Comparison of ENCODE assay signal across 10 cellular contexts in genomic region chr6:137415834-137416190, GRCh38.
A peak's percentile ranks its signal among the peaks of the same experiment; 100 is the strongest.
DNase-seq lines count a peak whose midpoint lies in the region; ATAC-seq and TF ChIP-seq lines count a peak whose summit lies in the region.
"Had no signal": no experiment of that assay in that cellular context is flagged by ENCODE, and none has a peak within 500 bp of the region (broad histone marks: within the 10 kb centered on the region; RNA-seq: fewer than 3 reads in every experiment).

No MANE protein-coding gene starts in this region.

- H4K20me1 ChIP-seq in Loucy (ENCODE audit: insufficient read depth, low read length, poor library complexity, severe bottlenecking), result no peaks in the 10 kb centered on the region

- DNase-seq in CD4-positive, alpha-beta memory T cell, result no peak
- DNase-seq in coronary artery (ENCODE audit: low spot score) (no peak), H4 (ENCODE audit: low spot score) (no peak), NCI-H2107 (lab: John Stamatoyannopoulos, UW) (no peak), amniotic stem cell (lab: John Stamatoyannopoulos, UW) (no peak)
- DNase-seq: DMS79 had no signal

- POLR2A ChIA-PET in CD4-positive, alpha-beta memory T cell (lab: Charles Lee; ENCODE audit: partially characterized antibody), result interaction anchor here (0.6 to 5.9 kb wide), 18 partner anchors 9 to 1429 kb away, joined by 3 to 82 read pairs (median 4); no protein-coding TSS in a partner anchor

- no peaks in the 10 kb centered on the region for H3K36me3 ChIP-seq in CD4-positive, alpha-beta memory T cell (ENCODE audit: insufficient read depth, low read length)
- no peaks in the 10 kb centered on the region for H3K36me3 ChIP-seq in Loucy (ENCODE audit: insufficient read depth, low read length)
- no peaks in the 10 kb centered on the region for H3K36me3 ChIP-seq in parathyroid adenoma (ENCODE audit: control insufficient read depth, insufficient read depth, low read length)
- H3K36me3 ChIP-seq: cardiac muscle cell had no signal

- H3K27me3 Mint-ChIP-seq in CD4-positive, alpha-beta memory T cell, result no peaks in the 10 kb centered on the region

- intact Hi-C loops in CD4-positive, alpha-beta memory T cell (cut with micrococcal nuclease), result loop anchor here (1.0 kb wide), 8 partner anchors 27 to 322 kb away; no protein-coding TSS in a partner anchor

- ATAC-seq in GM21717 (IDR thresholded peaks at IDR 0.05; ENCODE audit: unreplicated experiment), result no peak

- CTCF ChIA-PET in CD4-positive, alpha-beta memory T cell (lab: Charles Lee; ENCODE audit: partially characterized antibody), result interaction anchor here (0.7 to 7.3 kb wide), 40 partner anchors 8 to 327 kb away, joined by 3 to 309 read pairs (median 6); no protein-coding TSS in a partner anchor

- H3K4me2 ChIP-seq in Loucy (ENCODE audit: low read depth, low read length, poor library complexity, severe bottlenecking) (no peak overlapping the region), parathyroid adenoma (ENCODE audit: low read length) (no peak overlapping the region)

- no peaks in the 10 kb centered on the region for H3K9me3 Mint-ChIP-seq in CD4-positive, alpha-beta memory T cell

- no peaks in the 10 kb centered on the region for H3F3A ChIP-seq in Loucy (ENCODE audit: low read depth)

- H2AFZ ChIP-seq in Loucy (ENCODE audit: low read length) (peak overlapping the region; percentile 74; the same call in 1 of the 2 replicates), parathyroid adenoma (peak overlapping the region; percentile 79)

- peak overlapping the region in 7 of 8 donors; percentile 86 to 93 (median 89) for H3K4me3 Mint-ChIP-seq in CD4-positive, alpha-beta memory T cell

- peaks cover 10% of the 10 kb centered on the region for H3K4me1 ChIP-seq in CD4-positive, alpha-beta memory T cell (ENCODE audit: insufficient read depth, low read length)
- H3K4me1 ChIP-seq in Loucy (ENCODE audit: insufficient read depth, low read length, poor library complexity, severe bottlenecking), result no peaks in the 10 kb centered on the region
- H3K4me1 ChIP-seq in parathyroid adenoma, result no peaks in the 10 kb centered on the region

- TF ChIP-seq CTCF in Loucy (conservative IDR thresholded peaks at IDR 0.05; ENCODE audit: low read length) (no peak), coronary artery (IDR thresholded peaks at IDR 0.05) (no peak), parathyroid adenoma (IDR thresholded peaks at IDR 0.05) (no peak)

- no peak overlapping the region for H3K9ac ChIP-seq in Loucy (ENCODE audit: low read depth, low read length, poor library complexity, severe bottlenecking)
- no peak overlapping the region for H3K9ac ChIP-seq in parathyroid adenoma

- peak overlapping the region in 1 of 2 donors; percentile 48 for H3K4me3 ChIP-seq in CD4-positive, alpha-beta memory T cell (ENCODE audit: low read length in 2 of 2)
- H3K4me3 ChIP-seq in Loucy (ENCODE audit: low read length, poor library complexity, severe bottlenecking), result peak overlapping the region; percentile 51
- peak overlapping the region; percentile 70 for H3K4me3 ChIP-seq in coronary artery
- no peak overlapping the region for H3K4me3 ChIP-seq in parathyroid adenoma (ENCODE audit: low read depth, low read length)
- H3K4me3 ChIP-seq: cardiac muscle cell had no signal

- H3K27ac ChIP-seq in CD4-positive, alpha-beta memory T cell (ENCODE audit: low read depth, low read length), result peak overlapping the region; percentile 60
- H3K27ac ChIP-seq in coronary artery (peak overlapping the region in 1 of 2 donors; percentile 54), parathyroid adenoma (no peak overlapping the region)
- H3K27ac ChIP-seq: cardiac muscle cell had no signal

- no peaks in the 10 kb centered on the region for H3K9me2 ChIP-seq in Loucy (replicated peaks; ENCODE audit: low read depth, low read length)

- H3K36me3 Mint-ChIP-seq in CD4-positive, alpha-beta memory T cell, result no peaks in the 10 kb centered on the region

- H3K27ac Mint-ChIP-seq in CD4-positive, alpha-beta memory T cell, result peak overlapping the region; percentile 79 to 97 (median 92)

- H3K79me2 ChIP-seq in Loucy (ENCODE audit: insufficient read depth, low read length) (no peaks in the 10 kb centered on the region), parathyroid adenoma (no peaks in the 10 kb centered on the region)

- H3K4me1 Mint-ChIP-seq in CD4-positive, alpha-beta memory T cell, result peaks cover 6 to 20% (median 14%) of the 10 kb centered on the region in 4 donors

- no peaks in the 10 kb centered on the region for H3K27me3 ChIP-seq in CD4-positive, alpha-beta memory T cell (ENCODE audit: insufficient read depth, low read length)
- H3K27me3 ChIP-seq in Loucy (ENCODE audit: insufficient read depth, low read length, poor library complexity, severe bottlenecking) (no peaks in the 10 kb centered on the region), parathyroid adenoma (ENCODE audit: control insufficient read depth, insufficient read depth, low read length) (no peaks in the 10 kb centered on the region)
- H3K27me3 ChIP-seq: cardiac muscle cell had no signal

- H3K9me3 ChIP-seq in CD4-positive, alpha-beta memory T cell (ENCODE audit: control insufficient read depth in 1 of 2, low read length in 2 of 2), result no peaks in the 10 kb centered on the region
- no peaks in the 10 kb centered on the region for H3K9me3 ChIP-seq in Loucy (ENCODE audit: insufficient read depth, low read depth, low read length)
- no peaks in the 10 kb centered on the region for H3K9me3 ChIP-seq in parathyroid adenoma (ENCODE audit: control insufficient read depth, low read length)
